ENCODE assay signal across 8 cellular contexts in the genomic region with DNA sequence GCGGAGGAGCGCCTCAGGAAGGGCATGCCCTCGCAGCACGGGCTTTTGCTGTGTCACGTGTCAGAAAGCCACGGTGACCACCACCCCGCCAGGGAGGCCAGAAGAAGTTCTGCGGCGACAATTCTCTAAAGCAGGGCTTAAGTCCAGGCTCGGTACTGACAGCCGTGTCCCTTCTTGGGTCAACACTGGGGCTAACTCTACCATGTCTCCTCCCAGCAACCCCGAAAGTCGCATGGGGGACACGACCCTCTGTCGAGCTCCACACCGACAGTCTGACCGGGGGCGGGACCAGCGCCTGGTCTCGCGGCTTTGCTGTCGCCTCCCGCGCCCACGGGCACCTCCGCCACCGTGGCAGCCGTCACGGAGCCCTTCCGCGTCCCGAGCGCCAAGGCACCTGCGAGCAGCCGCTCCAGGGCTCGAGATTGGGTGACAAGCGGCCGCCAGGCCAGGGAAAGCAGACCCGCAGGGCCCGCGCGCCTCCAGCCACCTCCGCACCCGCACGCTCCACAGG. TPM values are rescaled to one million over a fixed set of nuclear protein-coding genes. Genes with fewer than 3 reads are reported as not detected.
DNase-seq lines count a peak whose midpoint lies in the region; ATAC-seq and TF ChIP-seq lines count a peak whose summit lies in the region.

No MANE protein-coding gene starts in this region.

- H3K27me3 Mint-ChIP-seq in activated T-cell treated with anti-CD3 and anti-CD28 coated beads, Interleukin-2, amount 50 U/mL, for 4 hours (ENCODE audit: low read depth) = no peaks in the 10 kb centered on the region
- H3K27me3 Mint-ChIP-seq in neural crest cell (ENCODE audit: low read depth) = no peaks in the 10 kb centered on the region

- peak in 2 of 3 experiments; percentile 74 to 80 for DNase-seq in NCI-H1417 (lab: John Stamatoyannopoulos, UW)
- no peak for DNase-seq in NCI-H1417 treated with DMSO at 0.1 percent for 48 hours (lab: John Stamatoyannopoulos, UW)
- peak; percentile 37 for DNase-seq in HEK293T (ENCODE audit: extremely low spot score)
- DNase-seq in NCI-H1092 treated with DMSO at 0.1 percent for 48 hours (lab: John Stamatoyannopoulos, UW) = peak; percentile 45
- peak; percentile 12 for DNase-seq in activated T-cell treated with anti-CD3 and anti-CD28 coated beads, Interleukin-2, amount 50 U/mL, for 4 hours
- no peak for DNase-seq in fibroblast of pulmonary artery (ENCODE audit: low read depth)
- DNase-seq in neural crest cell (ENCODE audit: low read depth, low spot score) = no peak

- WGBS in urinary bladder = under 1% methylated on average over 45 of the region's 45 CpGs

- H3K4me3 ChIP-seq in fibroblast of pulmonary artery (replicated peaks; ENCODE audit: low read depth, low read length) = peak overlapping the region; percentile 84
- peak overlapping the region; percentile 84 for H3K4me3 ChIP-seq in urinary bladder (ENCODE audit: low read depth, low read length)

- peak; percentile 7 to 15 for ATAC-seq in activated T-cell treated with anti-CD3 and anti-CD28 coated beads, Interleukin-2, amount 50 U/mL, for 4 hours

- H3K9me3 Mint-ChIP-seq in activated T-cell treated with anti-CD3 and anti-CD28 coated beads, Interleukin-2, amount 50 U/mL, for 4 hours = peaks cover 5% of the 10 kb centered on the region
- H3K9me3 Mint-ChIP-seq in neural crest cell = peaks cover 4% of the 10 kb centered on the region

- peak overlapping the region; percentile 25 for H3K27ac Mint-ChIP-seq in neural crest cell (ENCODE audit: unreplicated experiment)

- H3K27ac ChIP-seq in urinary bladder (ENCODE audit: low read depth) = peak overlapping the region; percentile 89

- peaks cover 2% of the 10 kb centered on the region for H3K36me3 Mint-ChIP-seq in activated T-cell treated with anti-CD3 and anti-CD28 coated beads, Interleukin-2, amount 50 U/mL, for 4 hours (ENCODE audit: insufficient read depth)
- peaks cover 11% of the 10 kb centered on the region for H3K36me3 Mint-ChIP-seq in neural crest cell (ENCODE audit: low read depth)

- POLR2A ChIA-PET in HEK293T (lab: Yijun Ruan, JAX) = interaction anchor here (0.6 to 1.5 kb wide), 3 partner anchors 9 to 39 kb away, joined by 3 to 6 read pairs (median 3); no protein-coding TSS in a partner anchor

- H3K4me1 ChIP-seq in urinary bladder (ENCODE audit: insufficient read depth) = no peaks in the 10 kb centered on the region

- CTCF ChIA-PET in HEK293T (lab: Yijun Ruan, JAX) = no interaction called here

- no peaks in the 10 kb centered on the region for H3K36me3 ChIP-seq in urinary bladder (ENCODE audit: insufficient read depth)

- TF ChIP-seq CTCF in fibroblast of pulmonary artery (IDR thresholded peaks at IDR 0.05; ENCODE audit: low read length, missing control alignments) (no peak), neural crest cell (conservative IDR thresholded peaks at IDR 0.05) (no peak)

- H3K4me3 Mint-ChIP-seq in activated T-cell treated with anti-CD3 and anti-CD28 coated beads, Interleukin-2, amount 50 U/mL, for 4 hours = peak overlapping the region; percentile 92
- peak overlapping the region; percentile 94 for H3K4me3 Mint-ChIP-seq in neural crest cell

- peaks cover 20% of the 10 kb centered on the region for H3K4me1 Mint-ChIP-seq in activated T-cell treated with anti-CD3 and anti-CD28 coated beads, Interleukin-2, amount 50 U/mL, for 4 hours (ENCODE audit: low read depth)
- H3K4me1 Mint-ChIP-seq in neural crest cell = peaks cover 27% of the 10 kb centered on the region

TF ChIP-seq in HEK293T, 16 proteins besides CTCF, POLR2A, EP300 and RAD21:
- TF ChIP-seq L3MBTL2 (conservative IDR thresholded peaks at IDR 0.05) (peak; percentile 60; the same call in 1 of the 2 replicates), FOXA1 (IDR thresholded peaks at IDR 0.05) (no peak), CTBP1 (IDR thresholded peaks at IDR 0.05; ENCODE audit: borderline replicate concordance) (no peak)

RNA-seq across cellular contexts. Expression of gene NANP, which starts 0.5 kb away (rescaled TPM):
- total RNA-seq in activated T-cell treated with anti-CD3 and anti-CD28 coated beads, Interleukin-2, amount 50 U/mL, for 4 hours = 1 to 10 TPM; 6.7 to 7.8 (median 7.5) TPM
- total RNA-seq in neural crest cell = 9.0 and 9.7 TPM in 2 replicates
- 8.9 TPM for total RNA-seq in urinary bladder
- 2.5 TPM for polyA plus RNA-seq in urinary bladder

RNA-seq across cellular contexts. Expression of gene NINL, which starts 37.9 kb away (rescaled TPM):
- under 1 TPM; 0.61 to 0.71 (median 0.66) TPM for total RNA-seq in activated T-cell treated with anti-CD3 and anti-CD28 coated beads, Interleukin-2, amount 50 U/mL, for 4 hours
- total RNA-seq in neural crest cell (41.2 and 44.0 TPM in 2 replicates), urinary bladder (11.3 TPM)
- 6.2 TPM for polyA plus RNA-seq in urinary bladder

Comparison
In these comparisons a context has a peak if more than half of its experiments do, and no peak if none do; other contexts are left out.
1. DNase-seq: peak in NCI-H1417 (2 of 3), HEK293T (single experiment), NCI-H1092 treated with DMSO at 0.1 percent for 48 hours (single experiment) and activated T-cell treated with anti-CD3 and anti-CD28 coated beads, Interleukin-2, amount 50 U/mL, for 4 hours (single experiment); none in NCI-H1417 treated with DMSO at 0.1 percent for 48 hours (single experiment), fibroblast of pulmonary artery (single experiment) and neural crest cell (single experiment).